9 cellular contexts compared by ENCODE assay signal in the genomic region with DNA sequence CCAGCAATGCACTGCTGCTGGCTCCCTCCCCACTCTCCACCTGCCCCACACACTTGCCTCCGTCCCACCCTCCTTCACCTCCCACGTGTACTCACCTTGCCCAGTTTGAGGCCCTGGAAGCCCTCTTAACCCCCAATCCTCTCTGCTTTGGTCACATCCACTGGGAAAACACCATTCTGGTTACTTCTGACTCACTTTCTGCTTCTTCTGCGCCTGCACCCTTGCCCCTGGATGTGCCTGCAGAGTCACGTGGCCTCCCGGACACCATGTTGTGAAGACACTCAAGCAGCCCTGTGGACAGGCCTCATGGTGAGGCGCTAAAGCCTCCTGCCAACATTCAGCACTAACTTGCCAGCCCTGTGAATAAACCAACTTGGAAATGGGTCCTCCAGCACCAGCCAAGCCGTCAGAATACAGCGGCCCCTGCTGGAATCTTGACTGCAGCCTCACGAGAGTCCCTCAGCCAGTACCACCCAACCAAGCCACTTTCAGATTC. TPM values are rescaled to one million over a fixed set of nuclear protein-coding genes. Genes with fewer than 3 reads are reported as not detected.
DNase-seq lines count a peak whose midpoint lies in the region; TF ChIP-seq lines count a peak whose summit lies in the region.
"Had no signal": no experiment of that assay in that cellular context is flagged by ENCODE, and none has a peak within 500 bp of the region (broad histone marks: within the 10 kb centered on the region; RNA-seq: fewer than 3 reads in every experiment).

No MANE protein-coding gene starts in this region.

- peaks cover 0 to 2% (median 0%) of the 10 kb centered on the region in 3 donors for H3K4me1 Mint-ChIP-seq in CD8-positive, alpha-beta memory T cell
- H3K4me1 Mint-ChIP-seq in activated CD4-positive, alpha-beta T cell treated with anti-CD3 and anti-CD28 coated beads, Interleukin-2, amount 10 ng/mL, durations not matched to agents 24 days and 14 days: peaks cover 11% of the 10 kb centered on the region

- TF ChIP-seq POLR2A in NB4 (IDR thresholded peaks at IDR 0.05; ENCODE audit: extremely low read depth, insufficient read length): no peak

- TF ChIP-seq CTCF in NB4 (IDR thresholded peaks at IDR 0.05; ENCODE audit: low read depth, low read length): no peak

- H3K4me3 ChIP-seq in BLaER1 treated with 17β-estradiol and CSF1 and Interleukin-3, amounts not matched to agents 10 nM and 100 nM: no peak overlapping the region
- no peak overlapping the region for H3K4me3 ChIP-seq in NB4 (ENCODE audit: low read depth, low read length)
- H3K4me3 ChIP-seq in CD8-positive, alpha-beta memory T cell (ENCODE audit: low read length): no peak overlapping the region
- H3K4me3 ChIP-seq: left ventricle myocardium inferior had no signal

- H3K9me3 Mint-ChIP-seq in CD8-positive, alpha-beta memory T cell: no peaks in the 10 kb centered on the region
- H3K9me3 Mint-ChIP-seq in activated CD4-positive, alpha-beta T cell treated with anti-CD3 and anti-CD28 coated beads, Interleukin-2, amount 10 ng/mL, durations not matched to agents 24 days and 14 days: no peaks in the 10 kb centered on the region
- H3K9me3 Mint-ChIP-seq: T-cell had no signal

- no peaks in the 10 kb centered on the region for H3K36me3 Mint-ChIP-seq in CD8-positive, alpha-beta memory T cell
- no peaks in the 10 kb centered on the region for H3K36me3 Mint-ChIP-seq in activated CD4-positive, alpha-beta T cell treated with anti-CD3 and anti-CD28 coated beads, Interleukin-2, amount 10 ng/mL, durations not matched to agents 24 days and 14 days (ENCODE audit: low read depth)
- H3K36me3 Mint-ChIP-seq: T-cell had no signal

- DNase-seq in NB4 (ENCODE audit: low read depth): peak; percentile 46
- DNase-seq in fibroblast of gingiva (ENCODE audit: low read depth): peak; percentile 28
- DNase-seq in CD8-positive, alpha-beta memory T cell: no peak
- DNase-seq in activated CD4-positive, alpha-beta T cell treated with anti-CD3 and anti-CD28 coated beads, Interleukin-2, amount 10 ng/mL, durations not matched to agents 24 days and 14 days: no peak
- no peak for DNase-seq in SKM-1 treated with dmso at 0.1 percent for 144 hours (lab: John Stamatoyannopoulos, UW; ENCODE audit: unreplicated experiment)
- DNase-seq: left ventricle myocardium inferior, NCI-H1048 had no signal

- POLR2A ChIA-PET in CD8-positive, alpha-beta memory T cell (lab: Charles Lee): no interaction called here

- CTCF ChIA-PET in CD8-positive, alpha-beta memory T cell (lab: Charles Lee): no interaction called here

- H3K9me3 ChIP-seq in BLaER1 treated with 17β-estradiol and CSF1 and Interleukin-3, amounts not matched to agents 10 nM and 100 nM (replicated peaks in 1 of 11): no peaks in the 10 kb centered on the region
- H3K9me3 ChIP-seq in CD8-positive, alpha-beta memory T cell (ENCODE audit: low read length): no peaks in the 10 kb centered on the region
- H3K9me3 ChIP-seq: left ventricle myocardium inferior had no signal

- no peak overlapping the region for H3K4me3 Mint-ChIP-seq in CD8-positive, alpha-beta memory T cell
- no peak overlapping the region for H3K4me3 Mint-ChIP-seq in activated CD4-positive, alpha-beta T cell treated with anti-CD3 and anti-CD28 coated beads, Interleukin-2, amount 10 ng/mL, durations not matched to agents 24 days and 14 days
- H3K4me3 Mint-ChIP-seq: T-cell had no signal

- H4K20me1 ChIP-seq in BLaER1 treated with 17β-estradiol and CSF1 and Interleukin-3, amounts not matched to agents 10 nM and 100 nM: no peaks in the 10 kb centered on the region; a peak in 1 of 22 replicates

- peaks cover 0 to 8% of the 10 kb centered on the region in 2 donors for H3K27me3 Mint-ChIP-seq in CD8-positive, alpha-beta memory T cell
- no peaks in the 10 kb centered on the region for H3K27me3 Mint-ChIP-seq in activated CD4-positive, alpha-beta T cell treated with anti-CD3 and anti-CD28 coated beads, Interleukin-2, amount 10 ng/mL, durations not matched to agents 24 days and 14 days
- H3K27me3 Mint-ChIP-seq: T-cell had no signal

- H3K27ac Mint-ChIP-seq in CD8-positive, alpha-beta memory T cell: peak overlapping the region in 2 of 8 donors; percentile 55 to 82
- no peak overlapping the region for H3K27ac Mint-ChIP-seq in activated CD4-positive, alpha-beta T cell treated with anti-CD3 and anti-CD28 coated beads, Interleukin-2, amount 10 ng/mL, durations not matched to agents 24 days and 14 days
- H3K27ac Mint-ChIP-seq: T-cell had no signal

- no peak overlapping the region for H3K9ac ChIP-seq in BLaER1 treated with 17β-estradiol and CSF1 and Interleukin-3, amounts not matched to agents 10 nM and 100 nM

- no peaks in the 10 kb centered on the region for H3K36me3 ChIP-seq in BLaER1 treated with 17β-estradiol and CSF1 and Interleukin-3, amounts not matched to agents 10 nM and 100 nM
- H3K36me3 ChIP-seq in CD8-positive, alpha-beta memory T cell (ENCODE audit: insufficient read depth, low read length): no peaks in the 10 kb centered on the region
- H3K36me3 ChIP-seq: left ventricle myocardium inferior had no signal

- peaks cover 18 to 46% (median 30%) of the 10 kb centered on the region in 10 experiments for H3K4me1 ChIP-seq in BLaER1 treated with 17β-estradiol and CSF1 and Interleukin-3, amounts not matched to agents 10 nM and 100 nM
- no peaks in the 10 kb centered on the region for H3K4me1 ChIP-seq in CD8-positive, alpha-beta memory T cell (ENCODE audit: insufficient read depth, low read length)
- H3K4me1 ChIP-seq: left ventricle myocardium inferior had no signal

- peak overlapping the region; percentile 18 to 55 (median 34); a peak in 16 of 22 replicates for H3K4me2 ChIP-seq in BLaER1 treated with 17β-estradiol and CSF1 and Interleukin-3, amounts not matched to agents 10 nM and 100 nM

- intact Hi-C loops in activated CD4-positive, alpha-beta T cell treated with anti-CD3 and anti-CD28 coated beads, Interleukin-2, amount 10 ng/mL, durations not matched to agents 24 days and 14 days (cut with micrococcal nuclease): no loop called here

- H3K27me3 ChIP-seq in BLaER1 treated with 17β-estradiol and CSF1 and Interleukin-3, amounts not matched to agents 10 nM and 100 nM: no peaks in the 10 kb centered on the region
- H3K27me3 ChIP-seq in CD8-positive, alpha-beta memory T cell (ENCODE audit: insufficient read depth, low read length, poor library complexity, severe bottlenecking): no peaks in the 10 kb centered on the region

- no peak overlapping the region for H3K27ac ChIP-seq in BLaER1 treated with 17β-estradiol and CSF1 and Interleukin-3, amounts not matched to agents 10 nM and 100 nM
- H3K27ac ChIP-seq in CD8-positive, alpha-beta memory T cell (ENCODE audit: low read depth, low read length): no peak overlapping the region
- H3K27ac ChIP-seq: left ventricle myocardium inferior had no signal

RNA-seq across cellular contexts. Expression of a gene that starts 2.6 kb away (rescaled TPM):
- total RNA-seq in CD8-positive, alpha-beta memory T cell: 10 to 100 TPM; 10.8 to 13.3 TPM
- 17.0 TPM for polyA plus RNA-seq in CD8-positive, alpha-beta memory T cell
- total RNA-seq in activated CD4-positive, alpha-beta T cell treated with anti-CD3 and anti-CD28 coated beads, Interleukin-2, amount 10 ng/mL, durations not matched to agents 24 days and 14 days: 12.5 and 13.0 TPM in 2 replicates

RNA-seq across cellular contexts. Expression of a gene that starts 20.0 kb away (rescaled TPM):
- 10 to 100 TPM; 24.8 to 27.1 TPM for total RNA-seq in CD8-positive, alpha-beta memory T cell
- 12.0 TPM for polyA plus RNA-seq in CD8-positive, alpha-beta memory T cell
- 16.3 and 18.0 TPM in 2 replicates for total RNA-seq in activated CD4-positive, alpha-beta T cell treated with anti-CD3 and anti-CD28 coated beads, Interleukin-2, amount 10 ng/mL, durations not matched to agents 24 days and 14 days

RNA-seq across cellular contexts. Expression of a gene that starts 22.9 kb away (rescaled TPM):
- 10 to 100 TPM; 94.9 to 98.8 TPM for total RNA-seq in CD8-positive, alpha-beta memory T cell
- 0.54 TPM for polyA plus RNA-seq in CD8-positive, alpha-beta memory T cell
- 94.4 and 95.1 TPM in 2 replicates for total RNA-seq in activated CD4-positive, alpha-beta T cell treated with anti-CD3 and anti-CD28 coated beads, Interleukin-2, amount 10 ng/mL, durations not matched to agents 24 days and 14 days

RNA-seq across cellular contexts. Expression of a gene that starts 23.1 kb away (rescaled TPM):
- 10 to 100 TPM; 30.8 to 33.5 TPM for total RNA-seq in CD8-positive, alpha-beta memory T cell
- 24.4 TPM for polyA plus RNA-seq in CD8-positive, alpha-beta memory T cell
- 33.3 and 34.7 TPM in 2 replicates for total RNA-seq in activated CD4-positive, alpha-beta T cell treated with anti-CD3 and anti-CD28 coated beads, Interleukin-2, amount 10 ng/mL, durations not matched to agents 24 days and 14 days

RNA-seq across cellular contexts. Expression of a gene that starts 33.7 kb away (rescaled TPM):
- total RNA-seq in CD8-positive, alpha-beta memory T cell: 10 to 100 TPM; 18.3 to 21.6 TPM
- polyA plus RNA-seq in CD8-positive, alpha-beta memory T cell: 16.4 TPM
- 15.9 and 17.9 TPM in 2 replicates for total RNA-seq in activated CD4-positive, alpha-beta T cell treated with anti-CD3 and anti-CD28 coated beads, Interleukin-2, amount 10 ng/mL, durations not matched to agents 24 days and 14 days

Comparison
In these comparisons a context has a peak if more than half of its experiments do, and no peak if none do; other contexts are left out.
1. DNase-seq: peak in NB4 (single experiment) and fibroblast of gingiva (single experiment); none in CD8-positive, alpha-beta memory T cell (0 of 5), activated CD4-positive, alpha-beta T cell treated with anti-CD3 and anti-CD28 coated beads, Interleukin-2, amount 10 ng/mL, durations not matched to agents 24 days and 14 days (single experiment) and SKM-1 treated with dmso at 0.1 percent for 144 hours (single experiment).